In genomic region chr5:178113141-178113787, GRCh38 we compare ENCODE assay signal across 8 cellular contexts. TPM values are rescaled to one million over a fixed set of nuclear protein-coding genes. Genes with fewer than 3 reads are reported as not detected.
DNase-seq lines count a peak whose midpoint lies in the region; ATAC-seq and TF ChIP-seq lines count a peak whose summit lies in the region.

A gene with protein sequence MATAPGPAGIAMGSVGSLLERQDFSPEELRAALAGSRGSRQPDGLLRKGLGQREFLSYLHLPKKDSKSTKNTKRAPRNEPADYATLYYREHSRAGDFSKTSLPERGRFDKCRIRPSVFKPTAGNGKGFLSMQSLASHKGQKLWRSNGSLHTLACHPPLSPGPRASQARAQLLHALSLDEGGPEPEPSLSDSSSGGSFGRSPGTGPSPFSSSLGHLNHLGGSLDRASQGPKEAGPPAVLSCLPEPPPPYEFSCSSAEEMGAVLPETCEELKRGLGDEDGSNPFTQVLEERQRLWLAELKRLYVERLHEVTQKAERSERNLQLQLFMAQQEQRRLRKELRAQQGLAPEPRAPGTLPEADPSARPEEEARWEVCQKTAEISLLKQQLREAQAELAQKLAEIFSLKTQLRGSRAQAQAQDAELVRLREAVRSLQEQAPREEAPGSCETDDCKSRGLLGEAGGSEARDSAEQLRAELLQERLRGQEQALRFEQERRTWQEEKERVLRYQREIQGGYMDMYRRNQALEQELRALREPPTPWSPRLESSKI (plus strand): TSS chr5:178113532. CDS start chr5:178119584, 6,052 bp downstream.

- no peaks in the 10 kb centered on the region for H3K9me3 ChIP-seq in right lobe of liver

- H3K27ac Mint-ChIP-seq in WTC11: peak within 1 kb of the TSS; percentile 98

- no peaks in the 10 kb centered on the region for H3K36me3 Mint-ChIP-seq in WTC11

- peaks cover 42% of the 10 kb centered on the region for H3K4me1 Mint-ChIP-seq in WTC11

- peak; percentile 27; the same call in 1 of the 2 replicates for TF ChIP-seq CTCF in LNCAP (IDR thresholded peaks at IDR 0.05)
- no peak for TF ChIP-seq CTCF in WTC11 (IDR thresholded peaks at IDR 0.05)
- TF ChIP-seq CTCF in right lobe of liver (IDR thresholded peaks at IDR 0.05): no peak

- POLR2A ChIA-PET in WTC11 (lab: Charles Lee): interaction anchor here (0.6 to 6.0 kb wide), 5 partner anchors 12 to 400 kb away, joined by 3 to 60 read pairs (median 3); no protein-coding TSS in a partner anchor

- H3K27ac ChIP-seq in right lobe of liver: no peak within 1 kb of the TSS

- H3K27me3 Mint-ChIP-seq in WTC11 (ENCODE audit: low read depth): no peaks in the 10 kb centered on the region

- H3K9me3 Mint-ChIP-seq in WTC11: peaks cover 5% of the 10 kb centered on the region; the same call in 1 of the 2 replicates

- ATAC-seq in GM21576 (IDR thresholded peaks at IDR 0.05; ENCODE audit: unreplicated experiment): peak; percentile 46
- ATAC-seq in WTC11: peak; percentile 57
- peak; percentile 36 to 69 (median 44) for ATAC-seq in right lobe of liver

- H3K36me3 ChIP-seq in right lobe of liver: no peaks in the 10 kb centered on the region

- H3K27me3 ChIP-seq in right lobe of liver: no peaks in the 10 kb centered on the region

- intact Hi-C loops in right lobe of liver (cut with DNase I): no loop called here

- peak within 1 kb of the TSS; percentile 99 for H3K4me3 Mint-ChIP-seq in WTC11

- CTCF ChIA-PET in WTC11 (lab: Charles Lee): interaction anchor here (2.8 to 8.9 kb wide), 2 partner anchors 11 to 37 kb away, joined by 15 to 138 read pairs; no protein-coding TSS in a partner anchor

- peak; percentile 86 for DNase-seq in WTC11 (ENCODE audit: low spot score)
- DNase-seq in central memory CD4-positive, alpha-beta T cell: peak; percentile 78
- peak in 1 of 3 donors; percentile 52 for DNase-seq in right lobe of liver
- DNase-seq in stimulated activated CD8-positive, alpha-beta memory T cell treated with anti-CD3 and anti-CD28 coated beads, Interleukin-12 subunit alpha, Interleukin-12 subunit beta, amount 100 ng/mL, for 4 hours (ENCODE audit: low read depth): peak; percentile 82
- no peak for DNase-seq in Ammon's horn (ENCODE audit: low spot score)

- whole genome bisulfite sequencing in right lobe of liver (ENCODE audit: insufficient coverage, low coverage, low lambda C conversion rate, missing lambda C conversion rate): 13% methylated on average over 1 of the region's 96 CpGs

- H3K4me3 ChIP-seq in GM08714 (ENCODE audit: low read length) (peak within 1 kb of the TSS; percentile 54), right lobe of liver (peak within 1 kb of the TSS; percentile 14 to 29 (median 16))

- peak; percentile 17 for TF ChIP-seq POLR2A in right lobe of liver (IDR thresholded peaks at IDR 0.05)

- peaks cover 0 to 5% (median 0%) of the 10 kb centered on the region in 4 donors for H3K4me1 ChIP-seq in right lobe of liver

TF ChIP-seq in WTC11, 78 proteins besides CTCF, POLR2A, EP300 and RAD21 (continues in another document):
- no peak for TF ChIP-seq NFATC4 (CRISPR knock-in tag; IDR thresholded peaks at IDR 0.05)
- TF ChIP-seq, protein P1, sequence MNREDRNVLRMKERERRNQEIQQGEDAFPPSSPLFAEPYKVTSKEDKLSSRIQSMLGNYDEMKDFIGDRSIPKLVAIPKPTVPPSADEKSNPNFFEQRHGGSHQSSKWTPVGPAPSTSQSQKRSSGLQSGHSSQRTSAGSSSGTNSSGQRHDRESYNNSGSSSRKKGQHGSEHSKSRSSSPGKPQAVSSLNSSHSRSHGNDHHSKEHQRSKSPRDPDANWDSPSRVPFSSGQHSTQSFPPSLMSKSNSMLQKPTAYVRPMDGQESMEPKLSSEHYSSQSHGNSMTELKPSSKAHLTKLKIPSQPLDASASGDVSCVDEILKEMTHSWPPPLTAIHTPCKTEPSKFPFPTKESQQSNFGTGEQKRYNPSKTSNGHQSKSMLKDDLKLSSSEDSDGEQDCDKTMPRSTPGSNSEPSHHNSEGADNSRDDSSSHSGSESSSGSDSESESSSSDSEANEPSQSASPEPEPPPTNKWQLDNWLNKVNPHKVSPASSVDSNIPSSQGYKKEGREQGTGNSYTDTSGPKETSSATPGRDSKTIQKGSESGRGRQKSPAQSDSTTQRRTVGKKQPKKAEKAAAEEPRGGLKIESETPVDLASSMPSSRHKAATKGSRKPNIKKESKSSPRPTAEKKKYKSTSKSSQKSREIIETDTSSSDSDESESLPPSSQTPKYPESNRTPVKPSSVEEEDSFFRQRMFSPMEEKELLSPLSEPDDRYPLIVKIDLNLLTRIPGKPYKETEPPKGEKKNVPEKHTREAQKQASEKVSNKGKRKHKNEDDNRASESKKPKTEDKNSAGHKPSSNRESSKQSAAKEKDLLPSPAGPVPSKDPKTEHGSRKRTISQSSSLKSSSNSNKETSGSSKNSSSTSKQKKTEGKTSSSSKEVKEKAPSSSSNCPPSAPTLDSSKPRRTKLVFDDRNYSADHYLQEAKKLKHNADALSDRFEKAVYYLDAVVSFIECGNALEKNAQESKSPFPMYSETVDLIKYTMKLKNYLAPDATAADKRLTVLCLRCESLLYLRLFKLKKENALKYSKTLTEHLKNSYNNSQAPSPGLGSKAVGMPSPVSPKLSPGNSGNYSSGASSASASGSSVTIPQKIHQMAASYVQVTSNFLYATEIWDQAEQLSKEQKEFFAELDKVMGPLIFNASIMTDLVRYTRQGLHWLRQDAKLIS (CRISPR knock-in tag; IDR thresholded peaks at IDR 0.05; ENCODE audit: borderline replicate concordance): no peak
- peak; percentile 30; the same call in 1 of the 2 replicates for TF ChIP-seq MAX (CRISPR knock-in tag; IDR thresholded peaks at IDR 0.05)
- no peak for TF ChIP-seq GTF2I (CRISPR knock-in tag; conservative IDR thresholded peaks at IDR 0.05)
- peak; percentile 72; the same call in 1 of the 2 replicates for TF ChIP-seq KAT7 (CRISPR knock-in tag; IDR thresholded peaks at IDR 0.05; ENCODE audit: borderline replicate concordance)
- TF ChIP-seq TP53 (CRISPR knock-in tag; IDR thresholded peaks at IDR 0.05): 0 out of 2 replicates have a peak, but pooled peaks have one; percentile 1
- peak; percentile 21; the same call in 1 of the 2 replicates for TF ChIP-seq CREM (CRISPR knock-in tag; IDR thresholded peaks at IDR 0.05)
- peak; percentile 35; the same call in 1 of the 2 replicates for TF ChIP-seq FOXK1 (CRISPR knock-in tag; IDR thresholded peaks at IDR 0.05)
- TF ChIP-seq ZNF219 (CRISPR knock-in tag; IDR thresholded peaks at IDR 0.05; ENCODE audit: borderline replicate concordance): peak; percentile 67; the same call in 1 of the 2 replicates
- TF ChIP-seq RORB (CRISPR knock-in tag; IDR thresholded peaks at IDR 0.05): no peak
- peak; percentile 74; the same call in 1 of the 2 replicates for TF ChIP-seq SP1 (CRISPR knock-in tag; conservative IDR thresholded peaks at IDR 0.05)
- TF ChIP-seq RELA (CRISPR knock-in tag; IDR thresholded peaks at IDR 0.05; ENCODE audit: borderline replicate concordance): peak; percentile 41; the same call in 1 of the 2 replicates
- TF ChIP-seq FOXP4 (CRISPR knock-in tag; IDR thresholded peaks at IDR 0.05): peak; percentile 26; the same call in 1 of the 2 replicates
- TF ChIP-seq TCF7 (CRISPR knock-in tag; IDR thresholded peaks at IDR 0.05; ENCODE audit: low read depth): no peak
- TF ChIP-seq, protein P2, sequence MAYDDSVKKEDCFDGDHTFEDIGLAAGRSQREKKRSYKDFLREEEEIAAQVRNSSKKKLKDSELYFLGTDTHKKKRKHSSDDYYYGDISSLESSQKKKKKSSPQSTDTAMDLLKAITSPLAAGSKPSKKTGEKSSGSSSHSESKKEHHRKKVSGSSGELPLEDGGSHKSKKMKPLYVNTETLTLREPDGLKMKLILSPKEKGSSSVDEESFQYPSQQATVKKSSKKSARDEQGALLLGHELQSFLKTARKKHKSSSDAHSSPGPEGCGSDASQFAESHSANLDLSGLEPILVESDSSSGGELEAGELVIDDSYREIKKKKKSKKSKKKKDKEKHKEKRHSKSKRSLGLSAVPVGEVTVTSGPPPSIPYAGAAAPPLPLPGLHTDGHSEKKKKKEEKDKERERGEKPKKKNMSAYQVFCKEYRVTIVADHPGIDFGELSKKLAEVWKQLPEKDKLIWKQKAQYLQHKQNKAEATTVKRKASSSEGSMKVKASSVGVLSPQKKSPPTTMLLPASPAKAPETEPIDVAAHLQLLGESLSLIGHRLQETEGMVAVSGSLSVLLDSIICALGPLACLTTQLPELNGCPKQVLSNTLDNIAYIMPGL (CRISPR knock-in tag; IDR thresholded peaks at IDR 0.05): peak; percentile 56; the same call in 1 of the 2 replicates
- TF ChIP-seq ATF3 (CRISPR knock-in tag; conservative IDR thresholded peaks at IDR 0.05): no peak

RNA-seq across cellular contexts. Expression of the gene that starts here (rescaled TPM):
- 40.3 to 46.2 TPM (median 41.6 TPM) in 3 replicates for total RNA-seq in WTC11 (2021)
- total RNA-seq in right lobe of liver: under 1 TPM; 0.05 to 0.33 (median 0.06) TPM

Comparison
In these comparisons a context has a peak if more than half of its experiments do, and no peak if none do; other contexts are left out.
1. RNA of the gene that starts here (total RNA-seq): 40.3 to 46.2 TPM in WTC11; 0.05 to 0.33 TPM in right lobe of liver; every median in the first group is over 10 times any median in the second.
2. Peak in ATAC-seq and H3K4me3 ChIP-seq in right lobe of liver; RNA of the gene not detected or under 1 TPM.
3. Peak in every context shown above with its lines, with median percentiles within 50 percentile points of each other: ATAC-seq.